Comparison of ENCODE assay signal across 1 cellular context in the genomic region with DNA sequence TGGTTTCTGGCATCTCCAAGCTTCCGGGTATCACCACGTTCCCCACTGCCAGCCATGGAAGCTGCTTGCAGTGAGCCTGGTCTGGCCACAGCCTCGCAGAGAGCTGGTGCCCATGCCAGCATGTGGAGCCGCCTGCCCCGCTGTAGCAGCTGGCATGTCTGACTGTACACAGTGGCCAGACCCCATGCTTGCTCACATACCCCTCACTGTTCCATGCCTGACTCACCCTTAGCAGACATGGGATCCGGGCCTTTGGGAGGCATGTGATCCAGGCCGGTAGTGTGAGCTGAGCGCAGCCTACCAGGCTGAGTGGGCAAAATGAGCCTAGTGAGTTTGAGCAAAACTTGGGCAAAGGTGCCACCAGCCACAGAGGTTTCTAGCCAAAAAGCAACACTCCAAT.
TF ChIP-seq lines count a peak whose summit lies in the region.

No MANE protein-coding gene starts in this region.

TF ChIP-seq in SK-N-SH, 30 proteins besides CTCF, POLR2A, EP300 and RAD21 (continued from another document):
- TF ChIP-seq MEF2A (IDR thresholded peaks at IDR 0.05; ENCODE audit: borderline replicate concordance, low read depth) = no peak
- TF ChIP-seq, protein P1, sequence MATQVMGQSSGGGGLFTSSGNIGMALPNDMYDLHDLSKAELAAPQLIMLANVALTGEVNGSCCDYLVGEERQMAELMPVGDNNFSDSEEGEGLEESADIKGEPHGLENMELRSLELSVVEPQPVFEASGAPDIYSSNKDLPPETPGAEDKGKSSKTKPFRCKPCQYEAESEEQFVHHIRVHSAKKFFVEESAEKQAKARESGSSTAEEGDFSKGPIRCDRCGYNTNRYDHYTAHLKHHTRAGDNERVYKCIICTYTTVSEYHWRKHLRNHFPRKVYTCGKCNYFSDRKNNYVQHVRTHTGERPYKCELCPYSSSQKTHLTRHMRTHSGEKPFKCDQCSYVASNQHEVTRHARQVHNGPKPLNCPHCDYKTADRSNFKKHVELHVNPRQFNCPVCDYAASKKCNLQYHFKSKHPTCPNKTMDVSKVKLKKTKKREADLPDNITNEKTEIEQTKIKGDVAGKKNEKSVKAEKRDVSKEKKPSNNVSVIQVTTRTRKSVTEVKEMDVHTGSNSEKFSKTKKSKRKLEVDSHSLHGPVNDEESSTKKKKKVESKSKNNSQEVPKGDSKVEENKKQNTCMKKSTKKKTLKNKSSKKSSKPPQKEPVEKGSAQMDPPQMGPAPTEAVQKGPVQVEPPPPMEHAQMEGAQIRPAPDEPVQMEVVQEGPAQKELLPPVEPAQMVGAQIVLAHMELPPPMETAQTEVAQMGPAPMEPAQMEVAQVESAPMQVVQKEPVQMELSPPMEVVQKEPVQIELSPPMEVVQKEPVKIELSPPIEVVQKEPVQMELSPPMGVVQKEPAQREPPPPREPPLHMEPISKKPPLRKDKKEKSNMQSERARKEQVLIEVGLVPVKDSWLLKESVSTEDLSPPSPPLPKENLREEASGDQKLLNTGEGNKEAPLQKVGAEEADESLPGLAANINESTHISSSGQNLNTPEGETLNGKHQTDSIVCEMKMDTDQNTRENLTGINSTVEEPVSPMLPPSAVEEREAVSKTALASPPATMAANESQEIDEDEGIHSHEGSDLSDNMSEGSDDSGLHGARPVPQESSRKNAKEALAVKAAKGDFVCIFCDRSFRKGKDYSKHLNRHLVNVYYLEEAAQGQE (IDR thresholded peaks at IDR 0.05; ENCODE audit: low read depth, low read length) = no peak
- TF ChIP-seq, protein P2, sequence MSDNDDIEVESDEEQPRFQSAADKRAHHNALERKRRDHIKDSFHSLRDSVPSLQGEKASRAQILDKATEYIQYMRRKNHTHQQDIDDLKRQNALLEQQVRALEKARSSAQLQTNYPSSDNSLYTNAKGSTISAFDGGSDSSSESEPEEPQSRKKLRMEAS (IDR thresholded peaks at IDR 0.05; ENCODE audit: low read depth) = no peak
- TF ChIP-seq, protein P3, sequence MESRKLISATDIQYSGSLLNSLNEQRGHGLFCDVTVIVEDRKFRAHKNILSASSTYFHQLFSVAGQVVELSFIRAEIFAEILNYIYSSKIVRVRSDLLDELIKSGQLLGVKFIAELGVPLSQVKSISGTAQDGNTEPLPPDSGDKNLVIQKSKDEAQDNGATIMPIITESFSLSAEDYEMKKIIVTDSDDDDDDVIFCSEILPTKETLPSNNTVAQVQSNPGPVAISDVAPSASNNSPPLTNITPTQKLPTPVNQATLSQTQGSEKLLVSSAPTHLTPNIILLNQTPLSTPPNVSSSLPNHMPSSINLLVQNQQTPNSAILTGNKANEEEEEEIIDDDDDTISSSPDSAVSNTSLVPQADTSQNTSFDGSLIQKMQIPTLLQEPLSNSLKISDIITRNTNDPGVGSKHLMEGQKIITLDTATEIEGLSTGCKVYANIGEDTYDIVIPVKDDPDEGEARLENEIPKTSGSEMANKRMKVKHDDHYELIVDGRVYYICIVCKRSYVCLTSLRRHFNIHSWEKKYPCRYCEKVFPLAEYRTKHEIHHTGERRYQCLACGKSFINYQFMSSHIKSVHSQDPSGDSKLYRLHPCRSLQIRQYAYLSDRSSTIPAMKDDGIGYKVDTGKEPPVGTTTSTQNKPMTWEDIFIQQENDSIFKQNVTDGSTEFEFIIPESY (IDR thresholded peaks at IDR 0.05; ENCODE audit: borderline replicate concordance, low read depth) = no peak
TF ChIP-seq in SK-N-SH: peak in this region for 0.
